1 cellular context compared by ENCODE assay signal in genomic region chr16:27633721-27634120, GRCh38.
TF ChIP-seq lines count a peak whose summit lies in the region.

No MANE protein-coding gene starts in this region.

TF ChIP-seq in HepG2, 621 proteins besides CTCF, POLR2A, EP300 and RAD21 (continued from another document):
- no peak for TF ChIP-seq ZBTB49 (CRISPR knock-in tag; IDR thresholded peaks at IDR 0.05; ENCODE audit: borderline replicate concordance)
